ENCODE assay signal across 8 cellular contexts in the genomic region with DNA sequence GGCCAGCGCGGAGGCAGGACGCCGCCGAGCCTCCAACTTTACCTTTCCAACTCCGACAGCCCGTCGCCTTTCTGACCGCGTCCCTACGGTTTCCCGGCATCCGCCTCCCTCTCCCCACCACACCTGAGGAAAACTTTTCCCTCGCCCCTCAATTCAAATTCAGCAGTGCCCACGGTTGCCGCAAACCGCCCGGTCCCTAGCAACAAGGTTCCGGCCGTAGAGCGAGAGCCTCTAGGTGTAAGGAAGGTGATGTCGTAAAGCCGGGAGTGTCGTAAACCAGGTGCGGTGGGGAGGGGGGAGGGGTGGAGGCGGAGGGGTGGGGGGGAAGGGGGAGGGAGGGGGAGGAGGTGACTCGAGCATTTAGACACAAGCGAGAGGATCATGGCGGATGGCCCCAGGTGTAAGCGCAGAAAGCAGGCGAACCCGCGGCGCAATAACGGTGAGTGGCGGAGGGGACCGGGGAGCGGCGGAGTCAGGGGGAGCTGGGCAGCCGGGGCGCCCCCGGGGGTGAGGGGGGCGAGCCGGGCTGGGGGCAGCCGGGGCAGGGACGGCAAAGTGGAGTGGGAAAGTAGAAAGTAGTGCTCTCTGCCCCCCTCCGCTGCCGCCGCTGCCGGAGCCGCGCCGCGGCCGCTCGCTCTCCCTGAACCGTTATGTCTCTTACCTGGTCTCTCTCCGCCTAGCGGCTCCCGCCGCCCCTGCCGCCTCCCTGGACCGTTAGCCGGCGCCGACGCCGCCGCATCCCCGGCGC. TPM values are rescaled to one million over a fixed set of nuclear protein-coding genes. Genes with fewer than 3 reads are reported as not detected.
DNase-seq lines count a peak whose midpoint lies in the region; ATAC-seq, FAIRE-seq and TF ChIP-seq lines count a peak whose summit lies in the region.

A gene (plus strand): TSS at position 363 of the 748 bp plus-strand sequence. CDS start 19 bp downstream, at position 382.

- peak within 1 kb of the TSS; percentile 97 for H3K4me2 ChIP-seq in GM12878 (ENCODE audit: control insufficient read depth, insufficient read depth)

- RAD21 ChIA-PET in GM12878 (lab: Charles Lee; ENCODE audit: unreplicated experiment) = interaction anchor here (1.0 to 2.3 kb wide), 7 partner anchors 10 to 320 kb away, joined by 3 to 10 read pairs (median 3); a partner anchor contains a TSS

- H3K27me3 ChIP-seq in GM12878 (replicated peaks in 1 of 2; ENCODE audit: control insufficient read depth in 2 of 2, insufficient read depth in 2 of 2, low read length in 1 of 2) (no peaks in the 10 kb centered on the region), iPS DF 6.9 (ENCODE audit: control insufficient read depth, insufficient read depth, low read length) (peaks cover 20% of the 10 kb centered on the region)

- H2AFZ ChIP-seq in GM12878 (ENCODE audit: control insufficient read depth, low read depth, low read length) = peak within 1 kb of the TSS; percentile 76

- no peaks in the 10 kb centered on the region for H3K36me3 ChIP-seq in GM12878 (ENCODE audit: control insufficient read depth in 2 of 2, insufficient read depth in 2 of 2, low read length in 1 of 2)
- H3K36me3 ChIP-seq in iPS DF 6.9 (ENCODE audit: control insufficient read depth, insufficient read depth, low read length) = no peaks in the 10 kb centered on the region

- BruUV-seq in GM12878 (replicated peaks; lab: Mats Ljungman, UMichigan) = no TSS peak

- in situ Hi-C loops in GM12878 (cut with MboI) = no loop called here

- H3K27ac ChIP-seq in GM12878 (ENCODE audit: control insufficient read depth, insufficient read depth) (peak within 1 kb of the TSS; percentile 100), iPS DF 6.9 (ENCODE audit: low read length) (no peak within 1 kb of the TSS)

- peak; percentile 91 for FAIRE-seq in GM12878 (lab: Jason Lieb, UNC)

- H3K9me3 ChIP-seq in GM12878 (replicated peaks; ENCODE audit: control insufficient read depth, insufficient read depth, low read length) (no peaks in the 10 kb centered on the region), iPS DF 6.9 (ENCODE audit: control insufficient read depth, insufficient read depth, low read length) (no peaks in the 10 kb centered on the region)

- peaks cover 72% of the 10 kb centered on the region for H3K79me2 ChIP-seq in GM12878 (ENCODE audit: control insufficient read depth, insufficient read depth, low read length)

- intact Hi-C loops in GM12878 (cut with micrococcal nuclease; ENCODE audit: unreplicated experiment) = loop anchor here (2.0 to 10.0 kb wide), 6 partner anchors 66 to 582 kb away; no protein-coding TSS in a partner anchor

- TF ChIP-seq EP300 in GM12878 (IDR thresholded peaks at IDR 0.05; ENCODE audit: borderline replicate concordance in 1 of 2, control insufficient read depth in 1 of 2, low read depth in 2 of 2, low read length in 2 of 2) = peak in 1 of 2 experiments; percentile 41; a peak in 1 of 4 replicates

- 2% methylated on average over 51 of the region's 71 CpGs for WGBS in GM12878 (ENCODE audit: insufficient coverage, insufficient replicate concordance, low lambda C conversion rate, missing lambda C conversion rate)
- no CpG with 5 or more reads among the region's 71 CpGs for WGBS in iPS DF 6.9 (ENCODE audit: insufficient coverage, insufficient read length)

- CTCF ChIA-PET in GM12878 (lab: Yijun Ruan, JAX) = interaction anchor here (1.2 kb wide), 1 partner anchor 287 kb away, joined by 5 read pairs; a partner anchor contains a TSS

- H3K4me3 ChIP-seq in GM12878 = peak within 1 kb of the TSS; percentile 84
- H3K4me3 ChIP-seq in iPS DF 6.9 (ENCODE audit: low read length) = peak within 1 kb of the TSS; percentile 94
- H3K4me3 ChIP-seq in skeletal muscle cell (ENCODE audit: low read depth, low read length) = peak within 1 kb of the TSS; percentile 86

- DNase-seq in NCI-H187 treated with DMSO at 0.1 percent for 48 hours (lab: John Stamatoyannopoulos, UW) (peak; percentile 75), T1000 (lab: John Stamatoyannopoulos, UW) (peak; percentile 79), GM12878 (ENCODE audit: low read depth, low spot score) (no peak), iPS DF 6.9 (ENCODE audit: low read depth, low spot score) (peak; percentile 84), skeletal muscle cell (ENCODE audit: low read depth) (peak; percentile 78), MV-4-11 (lab: John Stamatoyannopoulos, UW) (no peak)

- peak within 1 kb of the TSS; percentile 100 for H3K9ac ChIP-seq in GM12878 (ENCODE audit: control insufficient read depth, insufficient read depth, low read length)

- peak; percentile 29 to 53 (median 31); a peak in 4 of 6 replicates for TF ChIP-seq CTCF in GM12878 (IDR thresholded peaks at IDR 0.05 in 2 of 3, conservative IDR thresholded peaks at IDR 0.05 in 1 of 3; ENCODE audit: control insufficient read depth in 2 of 3, extremely low read depth in 1 of 3, insufficient read depth in 1 of 3, low read depth in 3 of 3, low read length in 3 of 3)

- peaks cover 7% of the 10 kb centered on the region for H3K4me1 ChIP-seq in GM12878 (ENCODE audit: control insufficient read depth, insufficient read depth, low read length)
- peaks cover 3% of the 10 kb centered on the region; the same call in 1 of the 2 replicates for H3K4me1 ChIP-seq in iPS DF 6.9 (ENCODE audit: control insufficient read depth, insufficient read depth, low read length)

- ATAC-seq in GM18498 (IDR thresholded peaks at IDR 0.05; ENCODE audit: unreplicated experiment) (peak; percentile 40), HG02885 (IDR thresholded peaks at IDR 0.05; ENCODE audit: poor library complexity, unreplicated experiment) (peak; percentile 40), GM12878 (peak; percentile 52)

- SMC1A ChIA-PET in GM12878 (lab: Charles Lee; ENCODE audit: uncharacterized antibody, unreplicated experiment) = interaction anchor here (0.7 to 0.9 kb wide), 2 partner anchors 214 to 215 kb away, joined by 3 to 4 read pairs; no protein-coding TSS in a partner anchor

- H4K20me1 ChIP-seq in GM12878 (ENCODE audit: control insufficient read depth, insufficient read depth) = no peaks in the 10 kb centered on the region

- TF ChIP-seq POLR2A in GM12878 (IDR thresholded peaks at IDR 0.05; ENCODE audit: low read depth, low read length) = peak; percentile 78

- POLR2A ChIA-PET in GM12878 (lab: Charles Lee) = interaction anchor here (0.6 to 1.8 kb wide), 2 partner anchors 65 to 287 kb away, joined by 6 to 7 read pairs; a partner anchor contains a TSS

- 0 out of 2 replicates have a peak, but pooled peaks have one; percentile 8 for TF ChIP-seq RAD21 in GM12878 (IDR thresholded peaks at IDR 0.05; ENCODE audit: insufficient read depth, low read depth, low read length)

TF ChIP-seq in GM12878, 131 proteins besides CTCF, POLR2A, EP300 and RAD21 (continues in another document):
- TF ChIP-seq KAT2A (conservative IDR thresholded peaks at IDR 0.05; ENCODE audit: control insufficient read depth, low read depth, low read length) = no peak
- TF ChIP-seq CHD2 (IDR thresholded peaks at IDR 0.05; ENCODE audit: borderline replicate concordance, low read depth, low read length) = peak; percentile 20; the same call in 1 of the 2 replicates
- TF ChIP-seq, protein P1, sequence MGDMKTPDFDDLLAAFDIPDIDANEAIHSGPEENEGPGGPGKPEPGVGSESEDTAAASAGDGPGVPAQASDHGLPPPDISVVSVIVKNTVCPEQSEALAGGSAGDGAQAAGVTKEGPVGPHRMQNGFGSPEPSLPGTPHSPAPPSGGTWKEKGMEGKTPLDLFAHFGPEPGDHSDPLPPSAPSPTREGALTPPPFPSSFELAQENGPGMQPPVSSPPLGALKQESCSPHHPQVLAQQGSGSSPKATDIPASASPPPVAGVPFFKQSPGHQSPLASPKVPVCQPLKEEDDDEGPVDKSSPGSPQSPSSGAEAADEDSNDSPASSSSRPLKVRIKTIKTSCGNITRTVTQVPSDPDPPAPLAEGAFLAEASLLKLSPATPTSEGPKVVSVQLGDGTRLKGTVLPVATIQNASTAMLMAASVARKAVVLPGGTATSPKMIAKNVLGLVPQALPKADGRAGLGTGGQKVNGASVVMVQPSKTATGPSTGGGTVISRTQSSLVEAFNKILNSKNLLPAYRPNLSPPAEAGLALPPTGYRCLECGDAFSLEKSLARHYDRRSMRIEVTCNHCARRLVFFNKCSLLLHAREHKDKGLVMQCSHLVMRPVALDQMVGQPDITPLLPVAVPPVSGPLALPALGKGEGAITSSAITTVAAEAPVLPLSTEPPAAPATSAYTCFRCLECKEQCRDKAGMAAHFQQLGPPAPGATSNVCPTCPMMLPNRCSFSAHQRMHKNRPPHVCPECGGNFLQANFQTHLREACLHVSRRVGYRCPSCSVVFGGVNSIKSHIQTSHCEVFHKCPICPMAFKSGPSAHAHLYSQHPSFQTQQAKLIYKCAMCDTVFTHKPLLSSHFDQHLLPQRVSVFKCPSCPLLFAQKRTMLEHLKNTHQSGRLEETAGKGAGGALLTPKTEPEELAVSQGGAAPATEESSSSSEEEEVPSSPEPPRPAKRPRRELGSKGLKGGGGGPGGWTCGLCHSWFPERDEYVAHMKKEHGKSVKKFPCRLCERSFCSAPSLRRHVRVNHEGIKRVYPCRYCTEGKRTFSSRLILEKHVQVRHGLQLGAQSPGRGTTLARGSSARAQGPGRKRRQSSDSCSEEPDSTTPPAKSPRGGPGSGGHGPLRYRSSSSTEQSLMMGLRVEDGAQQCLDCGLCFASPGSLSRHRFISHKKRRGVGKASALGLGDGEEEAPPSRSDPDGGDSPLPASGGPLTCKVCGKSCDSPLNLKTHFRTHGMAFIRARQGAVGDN (IDR thresholded peaks at IDR 0.05) = no peak
- no peak for TF ChIP-seq NR2C1 (IDR thresholded peaks at IDR 0.05)
- no peak; the same call in 1 of the 2 replicates for TF ChIP-seq BMI1 (IDR thresholded peaks at IDR 0.05; ENCODE audit: borderline replicate concordance)
- TF ChIP-seq POLR2AphosphoS5 (IDR thresholded peaks at IDR 0.05; ENCODE audit: low read length) = peak; percentile 57
- peak; percentile 80; the same call in 1 of the 2 replicates for TF ChIP-seq POLR2AphosphoS2 (IDR thresholded peaks at IDR 0.05; ENCODE audit: low read depth, low read length)

RNA-seq across cellular contexts. Expression of the gene that starts here (rescaled TPM):
- 160 and 171 TPM in 2 replicates for total RNA-seq in GM12878 (2013; cell fraction: nucleolus; rRNA removed)
- total RNA-seq in GM12878 (2014; rRNA removed) = 19.1 and 30.7 TPM in 2 replicates
- total RNA-seq in GM12878 (2014; rRNA removed; fragmentation: Illumina TruSeq; extraction: Trizol) = 35.6 and 37.0 TPM in 2 replicates
- total RNA-seq in GM12878 (2021) = 25.7 and 26.3 TPM in 2 replicates
- 10.3 TPM for polyA plus RNA-seq in GM12878 (2011; ENCODE audit: low read depth)
- polyA plus RNA-seq in GM12878 (2011; rRNA removed) = 29.7 and 39.7 TPM in 2 replicates
- 11.4 and 12.4 TPM in 2 replicates for polyA plus RNA-seq in GM12878 (2011; cell fraction: cytosol; rRNA removed)
- polyA plus RNA-seq in GM12878 (2011; cell fraction: nucleus; rRNA removed) = 45.9 and 48.9 TPM in 2 replicates
- polyA plus RNA-seq in GM12878 (2012) = 10.9 and 15.2 TPM in 2 replicates
- 28.7 and 36.4 TPM in 2 replicates for polyA plus RNA-seq in GM12878 (2014; fragmentation: Illumina TruSeq; extraction: Trizol)
- polyA plus RNA-seq in GM12878 (2014; fragmentation: Nextera tagmentation; extraction: Ambion mirVana) = 10 to 100 TPM; 10.4 to 16.8 TPM
- polyA plus RNA-seq in GM12878 (2014; rRNA removed) = 13.2 and 15.4 TPM in 2 replicates
- polyA plus RNA-seq in GM12878 (2016; fragmentation: Nextera tagmentation; extraction: Ambion mirVana) = 10 to 100 TPM; 23.9 to 25.1 TPM
- polyA minus RNA-seq in GM12878 (2011; rRNA and poly(A)+ RNA removed) = 54.2 and 111 TPM in 2 replicates
- 23.4 and 26.3 TPM in 2 replicates for polyA minus RNA-seq in GM12878 (2011; cell fraction: cytosol; rRNA and poly(A)+ RNA removed)
- 87.2 and 150 TPM in 2 replicates for polyA minus RNA-seq in GM12878 (2011; cell fraction: nucleus; rRNA and poly(A)+ RNA removed)

Comparison
In these comparisons a context has a peak if more than half of its experiments do, and no peak if none do; other contexts are left out.
1. DNase-seq: peak in NCI-H187 treated with DMSO at 0.1 percent for 48 hours (single experiment), T1000 (single experiment), iPS DF 6.9 (single experiment) and skeletal muscle cell (single experiment); none in GM12878 (single experiment) and MV-4-11 (single experiment).
2. Peak in every context shown above with its lines, with median percentiles within 50 percentile points of each other: ATAC-seq and H3K4me3 ChIP-seq.